ENCODE assay signal across 9 cellular contexts in the genomic region with DNA sequence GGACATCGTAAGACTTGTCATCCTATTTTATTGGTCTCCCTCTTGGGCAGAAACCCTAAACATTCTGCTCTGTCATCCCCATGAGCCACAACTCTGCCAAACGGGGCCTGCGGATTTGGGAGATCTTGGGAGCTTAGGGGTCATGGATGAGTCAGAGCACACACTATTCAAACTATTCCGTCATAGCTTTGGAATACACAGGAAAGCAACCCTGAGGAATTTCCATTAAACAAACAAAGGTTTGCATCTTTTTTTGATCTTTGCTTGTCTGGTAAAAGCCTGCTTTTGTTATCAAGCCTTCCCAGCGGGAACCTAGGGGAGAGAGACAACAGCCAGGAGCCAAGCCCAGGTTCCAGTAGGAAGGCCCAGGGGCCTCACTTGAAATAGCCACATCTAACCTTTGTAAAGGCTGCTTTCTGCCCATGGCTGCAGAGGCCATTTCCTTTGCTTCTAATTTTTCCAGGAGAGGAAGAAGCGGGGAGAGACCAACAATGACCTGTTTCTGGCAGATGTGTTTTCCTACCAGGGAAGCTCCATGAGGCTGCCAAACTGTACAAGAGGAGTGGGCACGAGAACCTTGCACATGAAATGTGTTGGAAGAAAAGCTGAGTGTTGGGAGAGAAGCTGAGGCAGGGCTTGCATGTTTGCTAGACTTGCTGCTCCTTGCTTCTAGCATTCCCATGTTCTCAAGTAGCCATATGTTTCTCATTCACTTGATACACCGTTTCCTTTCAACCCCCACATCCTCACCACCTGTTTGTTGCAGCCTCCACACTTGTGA. TPM values are rescaled to one million over a fixed set of nuclear protein-coding genes. Genes with fewer than 3 reads are reported as not detected.
DNase-seq lines count a peak whose midpoint lies in the region; ATAC-seq and TF ChIP-seq lines count a peak whose summit lies in the region.
"Not testable (repeated sequence)": the region's sequence is repeated elsewhere in the genome, so short reads cannot be mapped to it uniquely, and the experiment has no call there.
"Had no signal": no experiment of that assay in that cellular context is flagged by ENCODE, and none has a peak within 500 bp of the region (broad histone marks: within the 10 kb centered on the region; RNA-seq: fewer than 3 reads in every experiment).

No MANE protein-coding gene starts in this region.

- H3K9me3 ChIP-seq in lower lobe of right lung = not testable (repeated sequence)

- TF ChIP-seq CTCF in dorsolateral prefrontal cortex (IDR thresholded peaks at IDR 0.05 in 54 of 56, conservative IDR thresholded peaks at IDR 0.05 in 2 of 56; ENCODE audit: low read depth in 1 of 56, partially characterized antibody in 56 of 56); lower lobe of right lung (IDR thresholded peaks at IDR 0.05): not testable (repeated sequence)

- peaks cover 27% of the 10 kb centered on the region for H3K4me1 ChIP-seq in lower lobe of right lung

- H3K9me3 Mint-ChIP-seq in activated T-cell treated with anti-CD3 and anti-CD28 coated beads, Interleukin-2, amount 50 U/mL, for 24 hours = not testable (repeated sequence)

- peaks cover 62% of the 10 kb centered on the region for H3K36me3 ChIP-seq in lower lobe of right lung

- H3K4me3 Mint-ChIP-seq in activated T-cell treated with anti-CD3 and anti-CD28 coated beads, Interleukin-2, amount 50 U/mL, for 24 hours = not testable (repeated sequence)

- peak overlapping the region; percentile 52 for H3K27ac Mint-ChIP-seq in activated T-cell treated with anti-CD3 and anti-CD28 coated beads, Interleukin-2, amount 50 U/mL, for 24 hours

- ATAC-seq in lower lobe of right lung = peak; percentile 37 to 64

- not testable (repeated sequence) for H3K4me3 ChIP-seq in dorsolateral prefrontal cortex, lower lobe of right lung

- H3K27me3 ChIP-seq in dorsolateral prefrontal cortex; lower lobe of right lung (ENCODE audit: low read depth): not testable (repeated sequence)

- H3K4me1 Mint-ChIP-seq in activated T-cell treated with anti-CD3 and anti-CD28 coated beads, Interleukin-2, amount 50 U/mL, for 24 hours (ENCODE audit: low read depth) = not testable (repeated sequence)

- H3K36me3 Mint-ChIP-seq in activated T-cell treated with anti-CD3 and anti-CD28 coated beads, Interleukin-2, amount 50 U/mL, for 24 hours (ENCODE audit: low read depth) = peaks cover 74% of the 10 kb centered on the region

- H3K27me3 Mint-ChIP-seq in activated T-cell treated with anti-CD3 and anti-CD28 coated beads, Interleukin-2, amount 50 U/mL, for 24 hours = not testable (repeated sequence)

- intact Hi-C loops in dorsolateral prefrontal cortex (cut with DNase I) = loop anchor here in 1 of 2 donors (10.0 kb wide), 1 partner anchor 216 kb away; the partner anchor contains the start of gene PLXND1
- intact Hi-C loops in lower lobe of right lung (cut with DNase I) = not testable (repeated sequence)

- peak overlapping the region in 34 of 59 donors; percentile 5 to 73 (median 38) for H3K27ac ChIP-seq in dorsolateral prefrontal cortex
- H3K27ac ChIP-seq in lower lobe of right lung = peak overlapping the region; percentile 67

- peak; percentile 74 for DNase-seq in ELF-1 (ENCODE audit: low read depth, low spot score)
- peak; percentile 42 to 69 for DNase-seq in NCI-H526 (lab: John Stamatoyannopoulos, UW)
- not testable (repeated sequence) for DNase-seq in activated T-cell treated with anti-CD3 and anti-CD28 coated beads, Interleukin-2, amount 50 U/mL, for 24 hours; dorsolateral prefrontal cortex; lower lobe of right lung
- DNase-seq in glomerular visceral epithelial cell (ENCODE audit: extremely low spot score) = peak; percentile 26
- peak; percentile 63 for DNase-seq in renal cortical epithelial cell (ENCODE audit: low read depth)

RNA-seq across cellular contexts. Expression of gene EFCAB12, which starts 39.5 kb away (rescaled TPM):
- 1 to 10 TPM; 2.0 to 10.0 (median 4.5) TPM for total RNA-seq in dorsolateral prefrontal cortex
- 4.8 TPM for total RNA-seq in lower lobe of right lung
- 0.50 TPM in 1 of 2 replicates, not detected in the other for total RNA-seq in renal cortical epithelial cell
- total RNA-seq: G401, NCI-H460 had no signal

RNA-seq across cellular contexts. Expression of gene MBD4, which starts 50.8 kb away (rescaled TPM):
- total RNA-seq in dorsolateral prefrontal cortex = 10 to 100 TPM; 23.7 to 45.4 (median 31.5) TPM
- 38.8 TPM for total RNA-seq in lower lobe of right lung
- 20.8 and 34.7 TPM in 2 replicates for total RNA-seq in renal cortical epithelial cell

RNA-seq across cellular contexts. Expression of gene IFT122, which starts 51.0 kb away (rescaled TPM):
- total RNA-seq in dorsolateral prefrontal cortex = 10 to 100 TPM; 38.5 to 96.5 (median 58.5) TPM
- 29.9 TPM for total RNA-seq in lower lobe of right lung
- 13.2 and 32.8 TPM in 2 replicates for total RNA-seq in renal cortical epithelial cell
